ENCODE assay signal across 27 cellular contexts in genomic region chr5:64759960-64760695, GRCh38. TPM values are rescaled to one million over a fixed set of nuclear protein-coding genes. Genes with fewer than 3 reads are reported as not detected.
DNase-seq lines count a peak whose midpoint lies in the region; ATAC-seq and TF ChIP-seq lines count a peak whose summit lies in the region.
"Had no signal": no experiment of that assay in that cellular context is flagged by ENCODE, and none has a peak within 500 bp of the region (broad histone marks: within the 10 kb centered on the region; RNA-seq: fewer than 3 reads in every experiment).

No MANE protein-coding gene starts in this region.

- peak overlapping the region; percentile 74 for H3K27ac Mint-ChIP-seq in endodermal cell
- peak overlapping the region; percentile 11 for H3K27ac Mint-ChIP-seq in nephron progenitor cell
- peak overlapping the region in 2 of 7 donors; percentile 17 to 64 for H3K27ac Mint-ChIP-seq in CD4-positive, alpha-beta memory T cell
- H3K27ac Mint-ChIP-seq: stimulated activated naive CD8-positive, alpha-beta T cell treated with anti-CD3 and anti-CD28 coated beads, Interleukin-15, Interleukin-2, amounts not matched to agents 100 ng/mL and 50 ng/mL, for 24 hours had no signal

- WGBS in endodermal cell (ENCODE audit: insufficient coverage in 1 of 2, insufficient read length in 1 of 2), 2 experiments: 87 to 100% methylated on average over 3 to 4 of the region's 4 CpGs

- no peak for TF ChIP-seq CTCF in endodermal cell (conservative IDR thresholded peaks at IDR 0.05)
- TF ChIP-seq CTCF in nephron progenitor cell (IDR thresholded peaks at IDR 0.05): no peak

- DNase-seq in HAP-1 (ENCODE audit: low spot score in 2 of 2): peak; percentile 38 to 50
- DNase-seq in NCI-H69 (lab: John Stamatoyannopoulos, UW): peak; percentile 13
- peak; percentile 59 for DNase-seq in endodermal cell
- DNase-seq in nephron progenitor cell: no peak
- no peak for DNase-seq in NCI-H2227 (lab: John Stamatoyannopoulos, UW; ENCODE audit: unreplicated experiment)
- DNase-seq in CD4-positive, alpha-beta memory T cell: no peak
- DNase-seq in glomerular visceral epithelial cell (ENCODE audit: extremely low spot score): no peak
- DNase-seq: activated CD4-positive, alpha-beta T cell treated with anti-CD3 and anti-CD28 coated beads, Interleukin-2, amount 50 U/mL, for 48 hours; activated naive CD4-positive, alpha-beta T cell treated with Interleukin-2 at 50 U/mL for 16 hours; body of pancreas; COR-L47; foreskin keratinocyte; KBM-7; left cardiac atrium; MG63; NCI-H1417; NCI-H2107; NCI-H510A treated with DMSO at 0.1 percent for 48 hours; Right ventricle myocardium superior; SW 1271; T-helper 9 cell; uterus had no signal

- H3K4me3 ChIP-seq in HAP-1: no peak overlapping the region
- peak overlapping the region; percentile 54 for H3K4me3 ChIP-seq in endodermal cell (ENCODE audit: low read length)
- no peak overlapping the region for H3K4me3 ChIP-seq in CD4-positive, alpha-beta memory T cell (ENCODE audit: low read length in 2 of 2)
- H3K4me3 ChIP-seq: BLaER1, body of pancreas, MG63, skin epidermis, uterus had no signal

- H3K9me3 Mint-ChIP-seq in endodermal cell: peaks cover 2% of the 10 kb centered on the region
- no peaks in the 10 kb centered on the region for H3K9me3 Mint-ChIP-seq in nephron progenitor cell
- H3K9me3 Mint-ChIP-seq in CD4-positive, alpha-beta memory T cell: no peaks in the 10 kb centered on the region
- H3K9me3 Mint-ChIP-seq: stimulated activated naive CD8-positive, alpha-beta T cell treated with anti-CD3 and anti-CD28 coated beads, Interleukin-15, Interleukin-2, amounts not matched to agents 100 ng/mL and 50 ng/mL, for 24 hours had no signal

- no peak for ATAC-seq in HG02981 (IDR thresholded peaks at IDR 0.05; ENCODE audit: unreplicated experiment)
- ATAC-seq: body of pancreas, foreskin keratinocyte, left cardiac atrium had no signal

- peaks cover 28% of the 10 kb centered on the region for H3K4me1 ChIP-seq in HAP-1
- H3K4me1 ChIP-seq in endodermal cell (ENCODE audit: control insufficient read depth, insufficient read depth, low read length): peaks cover 24% of the 10 kb centered on the region
- peaks cover 9% of the 10 kb centered on the region for H3K4me1 ChIP-seq in CD4-positive, alpha-beta memory T cell (ENCODE audit: insufficient read depth, low read length)
- H3K4me1 ChIP-seq: BLaER1, uterus had no signal

- no peaks in the 10 kb centered on the region for H3K36me3 ChIP-seq in HAP-1 (replicated peaks)
- peaks cover 65% of the 10 kb centered on the region for H3K36me3 ChIP-seq in endodermal cell (ENCODE audit: control insufficient read depth, insufficient read depth, low read length)
- no peaks in the 10 kb centered on the region for H3K36me3 ChIP-seq in CD4-positive, alpha-beta memory T cell (ENCODE audit: insufficient read depth, low read length)
- H3K36me3 ChIP-seq: uterus had no signal

- H3K27me3 ChIP-seq in HAP-1 (ENCODE audit: low read depth) (no peaks in the 10 kb centered on the region), endodermal cell (ENCODE audit: control insufficient read depth, insufficient read depth, low read length, poor library complexity, severe bottlenecking) (no peaks in the 10 kb centered on the region)
- H3K27me3 ChIP-seq in CD4-positive, alpha-beta memory T cell (ENCODE audit: insufficient read depth, low read length): no peaks in the 10 kb centered on the region
- H3K27me3 ChIP-seq: BLaER1, body of pancreas, foreskin keratinocyte, MG63, neutrophil, uterus had no signal

- POLR2A ChIA-PET in CD4-positive, alpha-beta memory T cell (lab: Charles Lee; ENCODE audit: partially characterized antibody): no interaction called here

- H3K27me3 Mint-ChIP-seq in endodermal cell (ENCODE audit: insufficient read depth): no peaks in the 10 kb centered on the region
- no peaks in the 10 kb centered on the region for H3K27me3 Mint-ChIP-seq in nephron progenitor cell (ENCODE audit: low read depth, poor library complexity)
- H3K27me3 Mint-ChIP-seq in CD4-positive, alpha-beta memory T cell: no peaks in the 10 kb centered on the region
- H3K27me3 Mint-ChIP-seq: stimulated activated naive CD8-positive, alpha-beta T cell treated with anti-CD3 and anti-CD28 coated beads, Interleukin-15, Interleukin-2, amounts not matched to agents 100 ng/mL and 50 ng/mL, for 24 hours had no signal

- peaks cover 38% of the 10 kb centered on the region for H3K4me1 Mint-ChIP-seq in endodermal cell
- peaks cover 8% of the 10 kb centered on the region for H3K4me1 Mint-ChIP-seq in nephron progenitor cell
- peaks cover 22 to 38% (median 27%) of the 10 kb centered on the region in 4 donors for H3K4me1 Mint-ChIP-seq in CD4-positive, alpha-beta memory T cell

- H3K27ac ChIP-seq in endodermal cell (ENCODE audit: low read depth, low read length): peak overlapping the region; percentile 77
- no peak overlapping the region for H3K27ac ChIP-seq in CD4-positive, alpha-beta memory T cell (ENCODE audit: low read depth, low read length)
- H3K27ac ChIP-seq: BLaER1, body of pancreas, foreskin keratinocyte, neutrophil, skin epidermis, uterus had no signal

- in situ Hi-C loops in HAP-1 (cut with MboI; ENCODE audit: low sequenced_read_pairs): no loop called here

- peak overlapping the region; percentile 27 for H3K9ac ChIP-seq in endodermal cell (ENCODE audit: extremely low read depth, low read length, poor library complexity, severe bottlenecking)
- H3K9ac ChIP-seq: BLaER1 had no signal

- CTCF ChIA-PET in CD4-positive, alpha-beta memory T cell (lab: Charles Lee; ENCODE audit: partially characterized antibody): no interaction called here

- H3K36me3 Mint-ChIP-seq in endodermal cell (ENCODE audit: low read depth) (peaks cover 40% of the 10 kb centered on the region), nephron progenitor cell (ENCODE audit: low read depth) (peaks cover 49% of the 10 kb centered on the region)
- peaks cover 14 to 22% of the 10 kb centered on the region in 2 donors for H3K36me3 Mint-ChIP-seq in CD4-positive, alpha-beta memory T cell

- H3K4me3 Mint-ChIP-seq in endodermal cell (no peak overlapping the region), nephron progenitor cell (no peak overlapping the region)
- no peak overlapping the region for H3K4me3 Mint-ChIP-seq in CD4-positive, alpha-beta memory T cell
- H3K4me3 Mint-ChIP-seq: stimulated activated naive CD8-positive, alpha-beta T cell treated with anti-CD3 and anti-CD28 coated beads, Interleukin-15, Interleukin-2, amounts not matched to agents 100 ng/mL and 50 ng/mL, for 24 hours had no signal

- H3K9me3 ChIP-seq in HAP-1: no peaks in the 10 kb centered on the region
- peaks cover 6% of the 10 kb centered on the region for H3K9me3 ChIP-seq in endodermal cell (ENCODE audit: control insufficient read depth, low read length)
- no peaks in the 10 kb centered on the region for H3K9me3 ChIP-seq in CD4-positive, alpha-beta memory T cell (ENCODE audit: control insufficient read depth in 1 of 2, low read length in 2 of 2)
- H3K9me3 ChIP-seq: BLaER1, body of pancreas, MG63, neutrophil, uterus had no signal

- intact Hi-C loops in CD4-positive, alpha-beta memory T cell (cut with micrococcal nuclease): no loop called here

RNA-seq across cellular contexts. Expression of gene SREK1IP1, which starts 8.4 kb away (rescaled TPM):
- 10 to 100 TPM; 51.6 to 55.1 TPM for total RNA-seq in endodermal cell
- polyA plus RNA-seq in endodermal cell (2013, experiment 1 of 2): 18.7 TPM
- 22.5 TPM for polyA plus RNA-seq in endodermal cell (2013, experiment 2 of 2)
- total RNA-seq in CD4-positive, alpha-beta memory T cell: 10 to 100 TPM; 18.4 to 20.2 TPM
- 10 to 100 TPM; 19.3 to 28.3 TPM for polyA plus RNA-seq in CD4-positive, alpha-beta memory T cell

RNA-seq across cellular contexts. Expression of gene CWC27, which starts 8.6 kb away (rescaled TPM):
- 10 to 100 TPM; 69.1 to 74.8 TPM for total RNA-seq in endodermal cell
- polyA plus RNA-seq in endodermal cell (2013, experiment 1 of 2): 42.1 TPM
- polyA plus RNA-seq in endodermal cell (2013, experiment 2 of 2): 45.0 TPM
- total RNA-seq in CD4-positive, alpha-beta memory T cell: 10 to 100 TPM; 16.8 to 17.8 TPM
- 10 to 100 TPM; 28.1 to 37.7 TPM for polyA plus RNA-seq in CD4-positive, alpha-beta memory T cell

Comparison
In these comparisons a context has a peak if more than half of its experiments do, and no peak if none do; other contexts are left out.
1. DNase-seq: peak in HAP-1 (2 of 2), NCI-H69 (single experiment) and endodermal cell (single experiment); none in nephron progenitor cell (single experiment), NCI-H2227 (single experiment), CD4-positive, alpha-beta memory T cell (0 of 5) and glomerular visceral epithelial cell (single experiment).